Comparison of ENCODE assay signal across 19 cellular contexts in the genomic region with DNA sequence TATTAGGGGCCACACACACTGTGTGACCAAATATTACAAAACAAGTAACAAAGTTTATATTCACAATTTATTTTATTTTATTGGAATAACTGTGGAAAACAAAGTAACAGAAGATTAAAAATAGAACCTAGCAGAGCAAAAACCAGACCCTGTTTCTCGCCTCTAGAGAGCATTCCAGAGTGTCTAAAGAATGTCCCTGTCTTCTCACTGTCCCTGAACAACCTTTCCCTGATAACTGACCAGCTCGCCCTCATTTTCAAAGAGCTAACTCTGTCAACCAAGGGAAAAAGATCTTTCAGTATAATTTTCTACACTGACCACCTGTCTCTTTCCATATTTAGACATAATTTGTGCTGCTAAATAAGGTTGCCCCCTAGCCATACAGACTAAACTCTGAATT.
A peak's percentile ranks its signal among the peaks of the same experiment; 100 is the strongest.
DNase-seq lines count a peak whose midpoint lies in the region; ATAC-seq, FAIRE-seq and TF ChIP-seq lines count a peak whose summit lies in the region.
"Had no signal": no experiment of that assay in that cellular context is flagged by ENCODE, and none has a peak within 500 bp of the region (broad histone marks: within the 10 kb centered on the region; RNA-seq: fewer than 3 reads in every experiment).

No MANE protein-coding gene starts in this region.

- TF ChIP-seq CTCF in right atrium auricular region (IDR thresholded peaks at IDR 0.05) (no peak), sigmoid colon (IDR thresholded peaks at IDR 0.05) (no peak), uterus (IDR thresholded peaks at IDR 0.05) (no peak)

- H3K9me3 ChIP-seq in right atrium auricular region (no peaks in the 10 kb centered on the region), sigmoid colon (no peaks in the 10 kb centered on the region), uterus (no peaks in the 10 kb centered on the region)

- TF ChIP-seq POLR2A in sigmoid colon (IDR thresholded peaks at IDR 0.05) (no peak), uterus (IDR thresholded peaks at IDR 0.05) (no peak)

- DNase-seq in Right ventricle myocardium inferior (ENCODE audit: missing footprints) (no peak), cardiac septum (ENCODE audit: low spot score) (no peak), right atrium auricular region (ENCODE audit: low spot score) (no peak), sigmoid colon (no peak), uterus (no peak), superior temporal gyrus (ENCODE audit: extremely low spot score) (no peak), frontal cortex (ENCODE audit: low spot score in 2 of 2) (no peak)
- DNase-seq: C1 segment of cervical spinal cord, EL, HFFc6, MM.1S, NCI-H1105 treated with DMSO at 0.1 percent for 48 hours, NCI-H187 treated with DMSO at 0.1 percent for 48 hours, NCI-H446 treated with DMSO at 0.1 percent for 48 hours, NCI-H774, PC-9 had no signal

- intact Hi-C loops in Right ventricle myocardium inferior (cut with DNase I) (loop anchor here (2.0 kb wide), 1 partner anchor 42 kb away; no protein-coding TSS in a partner anchor), cardiac septum (cut with DNase I) (loop anchor here (5.0 kb wide), 1 partner anchor 41 kb away; no protein-coding TSS in a partner anchor), sigmoid colon (cut with DNase I) (no loop called here), uterus (cut with DNase I; ENCODE audit: low total_unique reads) (no loop called here)

- ATAC-seq in Right ventricle myocardium inferior (peak; percentile 86), HG03039 (IDR thresholded peaks at IDR 0.05; ENCODE audit: unreplicated experiment) (no peak)
- ATAC-seq: HepG2 had no signal

- H3K36me3 ChIP-seq in right atrium auricular region (no peaks in the 10 kb centered on the region), sigmoid colon (no peaks in the 10 kb centered on the region), uterus (no peaks in the 10 kb centered on the region)

- H3K4me3 ChIP-seq in right atrium auricular region (no peak overlapping the region), sigmoid colon (no peak overlapping the region), uterus (no peak overlapping the region)
- H3K4me3 ChIP-seq: PC-9 had no signal

- peak overlapping the region; percentile 69 to 90 for H3K27ac ChIP-seq in right atrium auricular region
- H3K27ac ChIP-seq in sigmoid colon, result peak overlapping the region in 3 of 4 donors; percentile 58 to 76 (median 67)
- peak overlapping the region; percentile 49 to 74 for H3K27ac ChIP-seq in uterus
- H3K27ac ChIP-seq: PC-9 had no signal

- WGBS in sigmoid colon, 2 donors, result 59 to 74% methylated on average over 2 of the region's 2 CpGs

- no peak for TF ChIP-seq EP300 in sigmoid colon (IDR thresholded peaks at IDR 0.05)

- peaks cover 0 to 37% of the 10 kb centered on the region in 2 donors for H3K4me1 ChIP-seq in right atrium auricular region
- H3K4me1 ChIP-seq in sigmoid colon, result peaks cover 0 to 36% (median 32%) of the 10 kb centered on the region in 4 donors
- H3K4me1 ChIP-seq in uterus, result peaks cover 0 to 2% of the 10 kb centered on the region in 2 donors

- FAIRE-seq in frontal cortex (lab: Jason Lieb, UNC), result no peak
- FAIRE-seq: H1, HepG2 had no signal

- H3K27me3 ChIP-seq in right atrium auricular region, result no peaks in the 10 kb centered on the region
- H3K27me3 ChIP-seq in sigmoid colon, result no peaks in the 10 kb centered on the region
- H3K27me3 ChIP-seq in uterus, result no peaks in the 10 kb centered on the region

Comparison
In these comparisons a context has a peak if more than half of its experiments do, and no peak if none do; other contexts are left out.
1. intact Hi-C loops: an anchor here in Right ventricle myocardium inferior (2.0 kb wide) and cardiac septum (5.0 kb wide); none called in sigmoid colon and uterus.